Comparison of ENCODE assay signal across 10 cellular contexts in genomic region chr22:18527752-18528596, GRCh38. TPM values are rescaled to one million over a fixed set of nuclear protein-coding genes. Genes with fewer than 3 reads are reported as not detected.
A peak's percentile ranks its signal among the peaks of the same experiment; 100 is the strongest.
DNase-seq lines count a peak whose midpoint lies in the region; ATAC-seq, FAIRE-seq and TF ChIP-seq lines count a peak whose summit lies in the region.
"Not testable (repeated sequence)": the region's sequence is repeated elsewhere in the genome, so short reads cannot be mapped to it uniquely, and the experiment has no call there.
"Had no signal": no experiment of that assay in that cellular context is flagged by ENCODE, and none has a peak within 500 bp of the region (broad histone marks: within the 10 kb centered on the region; RNA-seq: fewer than 3 reads in every experiment).

TMEM191B (plus strand) TSS chr22:18527802; CDS start chr22:18527981, 179 bp downstream.

- not testable (repeated sequence) for H3K9me3 Mint-ChIP-seq in stimulated activated naive CD8-positive, alpha-beta T cell treated with anti-CD3 and anti-CD28 coated beads, Interleukin-15, amount 100 ng/mL, for 72 hours

- H3K4me1 Mint-ChIP-seq in stimulated activated naive CD8-positive, alpha-beta T cell treated with anti-CD3 and anti-CD28 coated beads, Interleukin-15, amount 100 ng/mL, for 72 hours = not testable (repeated sequence)

- CTCF ChIA-PET in HepG2 (lab: Yijun Ruan, JAX; ENCODE audit: low intra/inter-chr PET ratio, low total read pairs) = not testable (repeated sequence)

- not testable (repeated sequence) for DNase-seq in epithelial cell of prostate (ENCODE audit: low read depth, low spot score); HepG2 (ENCODE audit: low spot score)
- DNase-seq in stimulated activated naive CD8-positive, alpha-beta T cell treated with anti-CD3 and anti-CD28 coated beads, Interleukin-15, amount 100 ng/mL, for 72 hours = peak in 1 of 2 donors; percentile 36

- POLR2A ChIA-PET in HepG2 (lab: Yijun Ruan, JAX) = not testable (repeated sequence)

- H3K9me3 ChIP-seq in HepG2 (ENCODE audit: low read length) = not testable (repeated sequence)

- H3K36me3 ChIP-seq in HepG2 (replicated peaks in 1 of 2; ENCODE audit: control insufficient read depth in 1 of 2, insufficient read depth in 2 of 2, low read length in 2 of 2) = not testable (repeated sequence)

- H3K4me1 ChIP-seq in HepG2 (ENCODE audit: insufficient read depth, low read length) = not testable (repeated sequence)

- H3K27ac Mint-ChIP-seq in stimulated activated naive CD8-positive, alpha-beta T cell treated with anti-CD3 and anti-CD28 coated beads, Interleukin-15, amount 100 ng/mL, for 72 hours = not testable (repeated sequence)

- FAIRE-seq in HepG2 (lab: Jason Lieb, UNC) = not testable (repeated sequence)

- peak within 1 kb of the TSS; percentile 82 for H3K27ac ChIP-seq in epithelial cell of prostate
- not testable (repeated sequence) for H3K27ac ChIP-seq in HepG2 (ENCODE audit: extremely low read length, insufficient read depth, low read length)

- H3K4me3 ChIP-seq in WI38 (ENCODE audit: low read depth, low read length) = peak within 1 kb of the TSS; percentile 49
- peak within 1 kb of the TSS in 2 of 3 experiments; percentile 42 to 46; a peak in 3 of 6 replicates for H3K4me3 ChIP-seq in HepG2 (replicated peaks in 1 of 3; ENCODE audit: insufficient read depth in 1 of 3, low read depth in 2 of 3, low read length in 3 of 3)

- H3K4me3 Mint-ChIP-seq in stimulated activated naive CD8-positive, alpha-beta T cell treated with anti-CD3 and anti-CD28 coated beads, Interleukin-15, amount 100 ng/mL, for 72 hours = peak within 1 kb of the TSS in 1 of 2 donors; percentile 81

- TF ChIP-seq EP300 in HepG2 (IDR thresholded peaks at IDR 0.05; ENCODE audit: low read depth in 2 of 2, low read length in 2 of 2); HepG2 (CRISPR knock-in tag; IDR thresholded peaks at IDR 0.05; ENCODE audit: borderline replicate concordance): not testable (repeated sequence)

- 0% methylated on average over 2 of the region's 65 CpGs for WGBS in HepG2 (ENCODE audit: low lambda C conversion rate)

- H3K9ac ChIP-seq in HepG2 (ENCODE audit: insufficient read depth, low read depth, low read length) = not testable (repeated sequence)

- not testable (repeated sequence) for TF ChIP-seq POLR2A in HepG2 (IDR thresholded peaks at IDR 0.05; ENCODE audit: insufficient read depth in 1 of 2, low read depth in 2 of 2, low read length in 2 of 2)

- H3K4me2 ChIP-seq in HepG2 (ENCODE audit: low read depth, low read length) = peak within 1 kb of the TSS; percentile 32; the same call in 1 of the 2 replicates

- intact Hi-C loops in HepG2 (cut with micrococcal nuclease; ENCODE audit: unreplicated experiment) = not testable (repeated sequence)

- H3K27me3 Mint-ChIP-seq in stimulated activated naive CD8-positive, alpha-beta T cell treated with anti-CD3 and anti-CD28 coated beads, Interleukin-15, amount 100 ng/mL, for 72 hours = not testable (repeated sequence)

- ATAC-seq in GM18519 (IDR thresholded peaks at IDR 0.05; ENCODE audit: low FRiP score, unreplicated experiment) (peak; percentile 16), GM21390 (IDR thresholded peaks at IDR 0.05; ENCODE audit: unreplicated experiment) (peak; percentile 29), HG02763 (IDR thresholded peaks at IDR 0.05; ENCODE audit: unreplicated experiment) (peak; percentile 2), HG03439 (IDR thresholded peaks at IDR 0.05; ENCODE audit: unreplicated experiment) (peak; percentile 33), HepG2 (peak; percentile 58)
- peak; percentile 30 for ATAC-seq in stimulated activated naive CD8-positive, alpha-beta T cell treated with anti-CD3 and anti-CD28 coated beads, Interleukin-15, amount 100 ng/mL, for 72 hours

- H4K20me1 ChIP-seq in HepG2 (ENCODE audit: insufficient read depth, low read length) = not testable (repeated sequence)

- H3K27me3 ChIP-seq in HepG2 (ENCODE audit: control insufficient read depth in 1 of 2, insufficient read depth in 2 of 2, low read length in 2 of 2) = not testable (repeated sequence)

- TF ChIP-seq RAD21 in HepG2 (CRISPR knock-in tag; IDR thresholded peaks at IDR 0.05) = not testable (repeated sequence)

- in situ Hi-C loops in HepG2 (cut with HindIII; ENCODE audit: extremely low pct_ligation_motif_present, low pct_unique_long_range_greater_than_20kb) = not testable (repeated sequence)

- not testable (repeated sequence) for H2AFZ ChIP-seq in HepG2 (ENCODE audit: low read length)

- BruUV-seq in HepG2 (replicated peaks; lab: Mats Ljungman, UMichigan) = not testable (repeated sequence)

- TF ChIP-seq CTCF in WI38 (IDR thresholded peaks at IDR 0.05; ENCODE audit: low read depth, low read length); HepG2 (CRISPR knock-in tag; IDR thresholded peaks at IDR 0.05): not testable (repeated sequence)

- not testable (repeated sequence) for H3K79me2 ChIP-seq in HepG2 (ENCODE audit: insufficient read depth, low read length)

TF ChIP-seq in HepG2, 621 proteins besides CTCF, POLR2A, EP300 and RAD21 (continues in another document):
- 0 out of 2 replicates have a peak, but pooled peaks have one; percentile 8 for TF ChIP-seq HDAC1 (CRISPR knock-in tag; IDR thresholded peaks at IDR 0.05)
- TF ChIP-seq ZNF687 (CRISPR knock-in tag; IDR thresholded peaks at IDR 0.05) = peak; percentile 58
- TF ChIP-seq KDM2A (CRISPR knock-in tag; IDR thresholded peaks at IDR 0.05; ENCODE audit: borderline replicate concordance, low read depth) = peak; percentile 41; the same call in 1 of the 2 replicates
- TF ChIP-seq ZBTB14 (CRISPR knock-in tag; IDR thresholded peaks at IDR 0.05) = peak; percentile 82

RNA-seq across cellular contexts. Expression of gene TMEM191B, which starts in this region (rescaled TPM):
- total RNA-seq in HepG2 (2016; rRNA removed; fragmentation: Illumina TruSeq; extraction: Trizol) = 1.4 and 3.0 TPM in 2 replicates
- 3.5 TPM in 1 of 2 replicates, not detected in the other for total RNA-seq in HepG2 (2016; cell fraction: cytosol; rRNA removed; fragmentation: Illumina TruSeq; extraction: Trizol; ENCODE audit: low read depth)
- 2.7 and 3.0 TPM in 2 replicates for total RNA-seq in HepG2 (2016; cell fraction: insoluble cytoplasmic fraction; rRNA removed; fragmentation: Illumina TruSeq; extraction: Trizol)
- total RNA-seq in HepG2 (2016; cell fraction: membrane; rRNA removed; fragmentation: Illumina TruSeq; extraction: Trizol) = 1.4 and 2.3 TPM in 2 replicates
- 1.4 and 2.0 TPM in 2 replicates for total RNA-seq in HepG2 (2016; cell fraction: nucleus; rRNA removed; fragmentation: Illumina TruSeq; extraction: Trizol)
- polyA plus RNA-seq in HepG2 (2011; rRNA removed) = 5.6 and 7.3 TPM in 2 replicates
- polyA plus RNA-seq in HepG2 (2011; cell fraction: cytosol; rRNA removed) = 6.6 and 8.3 TPM in 2 replicates
- polyA plus RNA-seq in HepG2 (2011; cell fraction: nucleus; rRNA removed) = 70.1 and 73.5 TPM in 2 replicates
- polyA plus RNA-seq in HepG2 (2012) = 3.3 and 5.8 TPM in 2 replicates
- polyA plus RNA-seq in HepG2 (2016; cell fraction: cytosol; fragmentation: Illumina TruSeq; extraction: Trizol; ENCODE audit: low read depth) = 2.3 and 2.4 TPM in 2 replicates
- polyA plus RNA-seq in HepG2 (2016; cell fraction: insoluble cytoplasmic fraction; fragmentation: Illumina TruSeq; extraction: Trizol; ENCODE audit: low read depth) = 2.1 and 3.1 TPM in 2 replicates
- 0.71 and 3.2 TPM in 2 replicates for polyA plus RNA-seq in HepG2 (2016; cell fraction: membrane; fragmentation: Illumina TruSeq; extraction: Trizol; ENCODE audit: low read depth)
- 8.1 and 9.2 TPM in 2 replicates for polyA plus RNA-seq in HepG2 (2016; cell fraction: nucleus; fragmentation: Illumina TruSeq; extraction: Trizol; ENCODE audit: insufficient read depth, low read depth)
- polyA minus RNA-seq in HepG2 (2011; rRNA and poly(A)+ RNA removed; ENCODE audit: low replicate concordance) = 2.3 TPM in 1 of 2 replicates, not detected in the other
- polyA minus RNA-seq in HepG2 (2011; cell fraction: cytosol; rRNA and poly(A)+ RNA removed) = 4.6 and 6.6 TPM in 2 replicates
- polyA minus RNA-seq in HepG2 (2011; cell fraction: nucleus; rRNA and poly(A)+ RNA removed) = 1.9 and 2.0 TPM in 2 replicates
- total RNA-seq: Daoy; T-helper 2 cell treated with Interferon-gamma antibody and Interleukin-4, amounts not matched to agents 100 ng/mL and 5 ng/mL, for 36 hours had no signal

Comparison
In these comparisons a context has a peak if more than half of its experiments do, and no peak if none do; other contexts are left out.
1. ATAC-seq: peak in every context shown above with its lines; median percentile 58 in HepG2; 33 in HG03439; 30 in stimulated activated naive CD8-positive, alpha-beta T cell treated with anti-CD3 and anti-CD28 coated beads, Interleukin-15, amount 100 ng/mL, for 72 hours; 29 in GM21390; 16 in GM18519; 2 in HG02763.